In genomic region chr19:12365372-12366162, GRCh38 we compare ENCODE assay signal across 1 cellular context.
TF ChIP-seq lines count a peak whose summit lies in the region.

TSS of gene ZNF442 (minus strand) at chr19:12365683. CDS start at chr19:12363631, 2,052 bp downstream.

TF ChIP-seq in HepG2, 621 proteins besides CTCF, POLR2A, EP300 and RAD21 (continued from another document and continues in another):
- peak; percentile 74; the same call in 1 of the 2 replicates for TF ChIP-seq PRDM10 (CRISPR knock-in tag; IDR thresholded peaks at IDR 0.05; ENCODE audit: low read depth)
- no peak for TF ChIP-seq ARNTL (CRISPR knock-in tag; IDR thresholded peaks at IDR 0.05)
- no peak for TF ChIP-seq ZNF570 (CRISPR knock-in tag; IDR thresholded peaks at IDR 0.05; ENCODE audit: borderline replicate concordance)
- no peak for TF ChIP-seq RBM39 (IDR thresholded peaks at IDR 0.05; ENCODE audit: low read depth, low read length, poor library complexity, severe bottlenecking)
- TF ChIP-seq, protein P1, sequence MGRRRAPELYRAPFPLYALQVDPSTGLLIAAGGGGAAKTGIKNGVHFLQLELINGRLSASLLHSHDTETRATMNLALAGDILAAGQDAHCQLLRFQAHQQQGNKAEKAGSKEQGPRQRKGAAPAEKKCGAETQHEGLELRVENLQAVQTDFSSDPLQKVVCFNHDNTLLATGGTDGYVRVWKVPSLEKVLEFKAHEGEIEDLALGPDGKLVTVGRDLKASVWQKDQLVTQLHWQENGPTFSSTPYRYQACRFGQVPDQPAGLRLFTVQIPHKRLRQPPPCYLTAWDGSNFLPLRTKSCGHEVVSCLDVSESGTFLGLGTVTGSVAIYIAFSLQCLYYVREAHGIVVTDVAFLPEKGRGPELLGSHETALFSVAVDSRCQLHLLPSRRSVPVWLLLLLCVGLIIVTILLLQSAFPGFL (CRISPR knock-in tag; IDR thresholded peaks at IDR 0.05) = no peak
- TF ChIP-seq U2AF1 (optimal IDR thresholded peaks at IDR 0.05; ENCODE audit: low read depth, low read length) = no peak
- TF ChIP-seq, protein P2, sequence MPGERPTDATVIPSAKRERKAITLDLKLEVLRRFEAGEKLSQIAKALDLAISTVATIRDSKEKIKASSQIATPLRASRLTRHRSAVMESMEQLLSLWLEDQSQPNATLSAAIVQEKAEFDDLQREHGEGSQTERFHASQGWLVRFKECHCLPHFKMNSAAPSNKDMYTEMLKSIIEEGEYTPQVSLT (CRISPR knock-in tag; IDR thresholded peaks at IDR 0.05; ENCODE audit: borderline replicate concordance, low read depth) = no peak
- TF ChIP-seq, protein P3, sequence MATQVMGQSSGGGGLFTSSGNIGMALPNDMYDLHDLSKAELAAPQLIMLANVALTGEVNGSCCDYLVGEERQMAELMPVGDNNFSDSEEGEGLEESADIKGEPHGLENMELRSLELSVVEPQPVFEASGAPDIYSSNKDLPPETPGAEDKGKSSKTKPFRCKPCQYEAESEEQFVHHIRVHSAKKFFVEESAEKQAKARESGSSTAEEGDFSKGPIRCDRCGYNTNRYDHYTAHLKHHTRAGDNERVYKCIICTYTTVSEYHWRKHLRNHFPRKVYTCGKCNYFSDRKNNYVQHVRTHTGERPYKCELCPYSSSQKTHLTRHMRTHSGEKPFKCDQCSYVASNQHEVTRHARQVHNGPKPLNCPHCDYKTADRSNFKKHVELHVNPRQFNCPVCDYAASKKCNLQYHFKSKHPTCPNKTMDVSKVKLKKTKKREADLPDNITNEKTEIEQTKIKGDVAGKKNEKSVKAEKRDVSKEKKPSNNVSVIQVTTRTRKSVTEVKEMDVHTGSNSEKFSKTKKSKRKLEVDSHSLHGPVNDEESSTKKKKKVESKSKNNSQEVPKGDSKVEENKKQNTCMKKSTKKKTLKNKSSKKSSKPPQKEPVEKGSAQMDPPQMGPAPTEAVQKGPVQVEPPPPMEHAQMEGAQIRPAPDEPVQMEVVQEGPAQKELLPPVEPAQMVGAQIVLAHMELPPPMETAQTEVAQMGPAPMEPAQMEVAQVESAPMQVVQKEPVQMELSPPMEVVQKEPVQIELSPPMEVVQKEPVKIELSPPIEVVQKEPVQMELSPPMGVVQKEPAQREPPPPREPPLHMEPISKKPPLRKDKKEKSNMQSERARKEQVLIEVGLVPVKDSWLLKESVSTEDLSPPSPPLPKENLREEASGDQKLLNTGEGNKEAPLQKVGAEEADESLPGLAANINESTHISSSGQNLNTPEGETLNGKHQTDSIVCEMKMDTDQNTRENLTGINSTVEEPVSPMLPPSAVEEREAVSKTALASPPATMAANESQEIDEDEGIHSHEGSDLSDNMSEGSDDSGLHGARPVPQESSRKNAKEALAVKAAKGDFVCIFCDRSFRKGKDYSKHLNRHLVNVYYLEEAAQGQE (IDR thresholded peaks at IDR 0.05; ENCODE audit: borderline replicate concordance in 1 of 2, low read depth in 1 of 2, low read length in 2 of 2) = no peak
- TF ChIP-seq ZNF616 (CRISPR knock-in tag; IDR thresholded peaks at IDR 0.05; ENCODE audit: low read depth) = no peak
- TF ChIP-seq ZBTB8A (CRISPR knock-in tag; IDR thresholded peaks at IDR 0.05; ENCODE audit: borderline replicate concordance, low read depth) = no peak
- peak; percentile 77 for TF ChIP-seq ZNF543 (CRISPR knock-in tag; IDR thresholded peaks at IDR 0.05)
- no peak for TF ChIP-seq ATF3 (CRISPR knock-in tag; IDR thresholded peaks at IDR 0.05)
- no peak; the same call in 1 of the 2 replicates for TF ChIP-seq ZNF225 (CRISPR knock-in tag; IDR thresholded peaks at IDR 0.05)
- TF ChIP-seq MXI1 (IDR thresholded peaks at IDR 0.05; ENCODE audit: borderline replicate concordance, low read depth, low read length) = peak; percentile 64; the same call in 1 of the 3 replicates
- peak; percentile 52 for TF ChIP-seq HDAC1 (CRISPR knock-in tag; IDR thresholded peaks at IDR 0.05)
- TF ChIP-seq, protein P4, sequence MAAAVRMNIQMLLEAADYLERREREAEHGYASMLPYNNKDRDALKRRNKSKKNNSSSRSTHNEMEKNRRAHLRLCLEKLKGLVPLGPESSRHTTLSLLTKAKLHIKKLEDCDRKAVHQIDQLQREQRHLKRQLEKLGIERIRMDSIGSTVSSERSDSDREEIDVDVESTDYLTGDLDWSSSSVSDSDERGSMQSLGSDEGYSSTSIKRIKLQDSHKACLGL (CRISPR knock-in tag; IDR thresholded peaks at IDR 0.05) = no peak
- peak; percentile 93 for TF ChIP-seq ZFX (CRISPR knock-in tag; IDR thresholded peaks at IDR 0.05; ENCODE audit: low read depth)
- TF ChIP-seq ZNF143 (CRISPR knock-in tag; IDR thresholded peaks at IDR 0.05) = peak; percentile 79
- TF ChIP-seq SNAPC2 (CRISPR knock-in tag; IDR thresholded peaks at IDR 0.05) = peak; percentile 62; the same call in 1 of the 2 replicates
- no peak for TF ChIP-seq MED8 (CRISPR knock-in tag; IDR thresholded peaks at IDR 0.05; ENCODE audit: insufficient replicate concordance)
- peak; percentile 53; the same call in 1 of the 2 replicates for TF ChIP-seq ZNF746 (CRISPR knock-in tag; IDR thresholded peaks at IDR 0.05)
- TF ChIP-seq ATF7 (IDR thresholded peaks at IDR 0.05) = no peak
- 0 out of 2 replicates have a peak, but pooled peaks have one; percentile 47 for TF ChIP-seq ATF7 (CRISPR knock-in tag; IDR thresholded peaks at IDR 0.05)
- TF ChIP-seq MTF1 (CRISPR knock-in tag; IDR thresholded peaks at IDR 0.05) = no peak
- TF ChIP-seq ZUFSP (CRISPR knock-in tag; IDR thresholded peaks at IDR 0.05; ENCODE audit: borderline replicate concordance) = no peak
- 0 out of 2 replicates have a peak, but pooled peaks have one; percentile 4 for TF ChIP-seq ZNF790 (CRISPR knock-in tag; IDR thresholded peaks at IDR 0.05; ENCODE audit: borderline replicate concordance)
- TF ChIP-seq, protein P5, sequence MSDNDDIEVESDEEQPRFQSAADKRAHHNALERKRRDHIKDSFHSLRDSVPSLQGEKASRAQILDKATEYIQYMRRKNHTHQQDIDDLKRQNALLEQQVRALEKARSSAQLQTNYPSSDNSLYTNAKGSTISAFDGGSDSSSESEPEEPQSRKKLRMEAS (IDR thresholded peaks at IDR 0.05) = peak; percentile 67
- TF ChIP-seq GABPA (IDR thresholded peaks at IDR 0.05; ENCODE audit: low read depth, low read length) = peak; percentile 49
- peak; percentile 89 for TF ChIP-seq GABPA (CRISPR knock-in tag; IDR thresholded peaks at IDR 0.05; ENCODE audit: low read depth)
- TF ChIP-seq ZNF232 (CRISPR knock-in tag; IDR thresholded peaks at IDR 0.05; ENCODE audit: borderline replicate concordance) = no peak
- no peak for TF ChIP-seq SOX6 (IDR thresholded peaks at IDR 0.05)
- peak; percentile 61 for TF ChIP-seq SOX6 (CRISPR knock-in tag; IDR thresholded peaks at IDR 0.05)
- TF ChIP-seq, protein P6, sequence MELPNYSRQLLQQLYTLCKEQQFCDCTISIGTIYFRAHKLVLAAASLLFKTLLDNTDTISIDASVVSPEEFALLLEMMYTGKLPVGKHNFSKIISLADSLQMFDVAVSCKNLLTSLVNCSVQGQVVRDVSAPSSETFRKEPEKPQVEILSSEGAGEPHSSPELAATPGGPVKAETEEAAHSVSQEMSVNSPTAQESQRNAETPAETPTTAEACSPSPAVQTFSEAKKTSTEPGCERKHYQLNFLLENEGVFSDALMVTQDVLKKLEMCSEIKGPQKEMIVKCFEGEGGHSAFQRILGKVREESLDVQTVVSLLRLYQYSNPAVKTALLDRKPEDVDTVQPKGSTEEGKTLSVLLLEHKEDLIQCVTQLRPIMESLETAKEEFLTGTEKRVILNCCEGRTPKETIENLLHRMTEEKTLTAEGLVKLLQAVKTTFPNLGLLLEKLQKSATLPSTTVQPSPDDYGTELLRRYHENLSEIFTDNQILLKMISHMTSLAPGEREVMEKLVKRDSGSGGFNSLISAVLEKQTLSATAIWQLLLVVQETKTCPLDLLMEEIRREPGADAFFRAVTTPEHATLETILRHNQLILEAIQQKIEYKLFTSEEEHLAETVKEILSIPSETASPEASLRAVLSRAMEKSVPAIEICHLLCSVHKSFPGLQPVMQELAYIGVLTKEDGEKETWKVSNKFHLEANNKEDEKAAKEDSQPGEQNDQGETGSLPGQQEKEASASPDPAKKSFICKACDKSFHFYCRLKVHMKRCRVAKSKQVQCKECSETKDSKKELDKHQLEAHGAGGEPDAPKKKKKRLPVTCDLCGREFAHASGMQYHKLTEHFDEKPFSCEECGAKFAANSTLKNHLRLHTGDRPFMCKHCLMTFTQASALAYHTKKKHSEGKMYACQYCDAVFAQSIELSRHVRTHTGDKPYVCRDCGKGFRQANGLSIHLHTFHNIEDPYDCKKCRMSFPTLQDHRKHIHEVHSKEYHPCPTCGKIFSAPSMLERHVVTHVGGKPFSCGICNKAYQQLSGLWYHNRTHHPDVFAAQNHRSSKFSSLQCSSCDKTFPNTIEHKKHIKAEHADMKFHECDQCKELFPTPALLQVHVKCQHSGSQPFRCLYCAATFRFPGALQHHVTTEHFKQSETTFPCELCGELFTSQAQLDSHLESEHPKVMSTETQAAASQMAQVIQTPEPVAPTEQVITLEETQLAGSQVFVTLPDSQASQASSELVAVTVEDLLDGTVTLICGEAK (IDR thresholded peaks at IDR 0.05) = no peak
- TF ChIP-seq, protein P6 (CRISPR knock-in tag; IDR thresholded peaks at IDR 0.05) = peak; percentile 49; the same call in 1 of the 2 replicates
- no peak for TF ChIP-seq FLYWCH1 (CRISPR knock-in tag; IDR thresholded peaks at IDR 0.05)
- peak; percentile 81 for TF ChIP-seq POLR2AphosphoS5 (IDR thresholded peaks at IDR 0.05; ENCODE audit: low read depth, low read length)
- TF ChIP-seq ZNF530 (CRISPR knock-in tag; IDR thresholded peaks at IDR 0.05; ENCODE audit: low read depth) = no peak
- TF ChIP-seq PCBP1 (IDR thresholded peaks at IDR 0.05; ENCODE audit: borderline replicate concordance, low read depth, low read length) = no peak
- TF ChIP-seq PAWR (CRISPR knock-in tag; IDR thresholded peaks at IDR 0.05; ENCODE audit: borderline replicate concordance) = no peak
- no peak; the same call in 1 of the 2 replicates for TF ChIP-seq SALL2 (CRISPR knock-in tag; IDR thresholded peaks at IDR 0.05)
- peak; percentile 43; the same call in 1 of the 2 replicates for TF ChIP-seq BORCS8-MEF2B (CRISPR knock-in tag; IDR thresholded peaks at IDR 0.05)
